ENCODE assay signal across 6 cellular contexts in genomic region chr22:20305230-20305893, GRCh38. TPM values are rescaled to one million over a fixed set of nuclear protein-coding genes. Genes with fewer than 3 reads are reported as not detected.
DNase-seq lines count a peak whose midpoint lies in the region; ATAC-seq, FAIRE-seq and TF ChIP-seq lines count a peak whose summit lies in the region.
"Not testable (repeated sequence)": the region's sequence is repeated elsewhere in the genome, so short reads cannot be mapped to it uniquely, and the experiment has no call there.

No MANE protein-coding gene starts in this region.

- intact Hi-C loops in K562 (cut with micrococcal nuclease); left ventricle myocardium superior (cut with micrococcal nuclease); spleen (cut with DNase I; ENCODE audit: low total_unique reads): not testable (repeated sequence)

- POLR2A ChIA-PET in K562 (lab: Yijun Ruan, JAX) = interaction anchor here (3.8 kb wide), 1 partner anchor 15 kb away, joined by 19 read pairs; the partner anchor contains the start of gene DGCR6L

- H3K4me2 ChIP-seq in DND-41 (ENCODE audit: insufficient read depth, low read length); K562 (ENCODE audit: insufficient read depth, low read length): not testable (repeated sequence)

- not testable (repeated sequence) for H3K27me3 ChIP-seq in DND-41 (ENCODE audit: insufficient read depth, low read length, poor library complexity)
- H3K27me3 ChIP-seq in K562 (ENCODE audit: control insufficient read depth in 2 of 2, insufficient read depth in 2 of 2, low read length in 2 of 2) = peaks cover 54 to 88% of the 10 kb centered on the region in 2 experiments; a peak in 4 of 5 replicates
- H3K27me3 ChIP-seq in spleen (replicated peaks in 1 of 7) = peaks cover 0 to 52% (median 0%) of the 10 kb centered on the region in 7 donors

- H4K20me1 ChIP-seq in DND-41 (ENCODE audit: insufficient read depth, low read length); K562 (replicated peaks; ENCODE audit: control insufficient read depth, insufficient read depth, low read length): not testable (repeated sequence)

- H3K9me1 ChIP-seq in K562 (ENCODE audit: control insufficient read depth, insufficient read depth, low read length) = not testable (repeated sequence)

- H3K27me3 Mint-ChIP-seq in activated T-cell treated with anti-CD3 and anti-CD28 coated beads, Interleukin-2, amount 50 U/mL, for 72 hours (ENCODE audit: low read depth) = peaks cover 15% of the 10 kb centered on the region

- TF ChIP-seq CTCF in DND-41 (IDR thresholded peaks at IDR 0.05; ENCODE audit: borderline replicate concordance, extremely low read depth, low read length, poor library complexity, severe bottlenecking); K562 (IDR thresholded peaks at IDR 0.05 in 2 of 3, conservative IDR thresholded peaks at IDR 0.05 in 1 of 3; ENCODE audit: insufficient read depth in 2 of 3, low read depth in 1 of 3, low read length in 3 of 3); spleen (IDR thresholded peaks at IDR 0.05 in 8 of 11, conservative IDR thresholded peaks at IDR 0.05 in 3 of 11): not testable (repeated sequence)

- H3K27ac ChIP-seq in DND-41 (ENCODE audit: low read length); K562 (ENCODE audit: extremely low read depth, low read depth, low read length); spleen: not testable (repeated sequence)

- TF ChIP-seq POLR2A in K562 (conservative IDR thresholded peaks at IDR 0.05); spleen (IDR thresholded peaks at IDR 0.05): not testable (repeated sequence)

- H3K9ac ChIP-seq in DND-41 (ENCODE audit: low read depth, low read length) = not testable (repeated sequence)
- H3K9ac ChIP-seq in K562 (ENCODE audit: insufficient read depth in 1 of 2, low read depth in 2 of 2, low read length in 2 of 2) = peak overlapping the region in 1 of 2 experiments; percentile 66; a peak in 2 of 4 replicates

- not testable (repeated sequence) for BruUV-seq in K562 (replicated peaks; lab: Mats Ljungman, UMichigan)

- H3K36me3 ChIP-seq in DND-41 (ENCODE audit: insufficient read depth, low read length); K562 (ENCODE audit: control insufficient read depth, insufficient read depth, low read length); spleen: not testable (repeated sequence)

- not testable (repeated sequence) for H3K36me3 Mint-ChIP-seq in activated T-cell treated with anti-CD3 and anti-CD28 coated beads, Interleukin-2, amount 50 U/mL, for 72 hours (ENCODE audit: insufficient read depth in 2 of 2)

- TF ChIP-seq EP300 in K562 (IDR thresholded peaks at IDR 0.05; ENCODE audit: low read length) = not testable (repeated sequence)

- CTCF ChIA-PET in K562 (lab: Yijun Ruan, JAX; ENCODE audit: low intra/inter-chr PET ratio) = interaction anchor here (0.6 kb wide), 1 partner anchor 165 kb away, joined by 6 read pairs; no protein-coding TSS in a partner anchor

- peak; percentile 35 for FAIRE-seq in K562 (lab: Jason Lieb, UNC)

- not testable (repeated sequence) for TF ChIP-seq RAD21 in K562 (CRISPR knock-in tag; conservative IDR thresholded peaks at IDR 0.05 in 1 of 2, IDR thresholded peaks at IDR 0.05 in 1 of 2)

- H3K9me3 ChIP-seq in DND-41 (ENCODE audit: insufficient read depth, low read length, severe bottlenecking); K562 (replicated peaks; ENCODE audit: control insufficient read depth, insufficient read depth, low read depth, low read length); spleen: not testable (repeated sequence)

- ATAC-seq in DND-41 (ENCODE audit: insufficient read depth, low read depth) (peak; percentile 25; the same call in 2 of the 3 replicates), K562 (peak; percentile 2; the same call in 2 of the 3 replicates)
- peak; percentile 27 to 51 for ATAC-seq in activated T-cell treated with anti-CD3 and anti-CD28 coated beads, Interleukin-2, amount 50 U/mL, for 72 hours (replicated peaks in 1 of 2)
- ATAC-seq in left ventricle myocardium superior = not testable (repeated sequence)

- not testable (repeated sequence) for H3K27ac Mint-ChIP-seq in activated T-cell treated with anti-CD3 and anti-CD28 coated beads, Interleukin-2, amount 50 U/mL, for 72 hours

- WGBS in K562 (ENCODE audit: insufficient coverage, low coverage, missing lambda C conversion rate) = 26% methylated on average over 12 of the region's 12 CpGs
- WGBS in spleen, 5 donors = 53 to 86% (median 83%) methylated on average over 3 to 12 of the region's 12 CpGs

- not testable (repeated sequence) for H3K4me1 ChIP-seq in DND-41 (ENCODE audit: insufficient read depth, low read length); spleen
- peaks cover 0 to 29% of the 10 kb centered on the region in 2 experiments; a peak in 2 of 5 replicates for H3K4me1 ChIP-seq in K562 (replicated peaks in 1 of 2; ENCODE audit: control insufficient read depth in 2 of 2, insufficient read depth in 2 of 2, low read length in 2 of 2)

- in situ Hi-C loops in K562 (cut with MboI) = loop anchor here (25.0 kb wide), 1 partner anchor 1893 kb away; no protein-coding TSS in a partner anchor

- not testable (repeated sequence) for DNase-seq in DND-41; activated T-cell treated with anti-CD3 and anti-CD28 coated beads, Interleukin-2, amount 50 U/mL, for 72 hours
- DNase-seq in K562 (ENCODE audit: extremely low read depth in 1 of 4, low spot score in 3 of 4) = peak in 1 of 4 experiments; percentile 27
- peak; percentile 6 for DNase-seq in left ventricle myocardium superior
- DNase-seq in myocyte (ENCODE audit: low read depth) = peak; percentile 19
- peak; percentile 31 for DNase-seq in spleen

- not testable (repeated sequence) for H3K4me3 Mint-ChIP-seq in activated T-cell treated with anti-CD3 and anti-CD28 coated beads, Interleukin-2, amount 50 U/mL, for 72 hours

- H3K4me3 ChIP-seq in DND-41 (ENCODE audit: low read depth in 1 of 2, low read length in 2 of 2); K562; spleen: not testable (repeated sequence)

- not testable (repeated sequence) for H3K9me3 Mint-ChIP-seq in activated T-cell treated with anti-CD3 and anti-CD28 coated beads, Interleukin-2, amount 50 U/mL, for 72 hours

- H3K79me2 ChIP-seq in DND-41 (ENCODE audit: insufficient read depth, low read length); K562 (ENCODE audit: control insufficient read depth, insufficient read depth, low read length): not testable (repeated sequence)

- H2AFZ ChIP-seq in DND-41 (ENCODE audit: low read depth, low read length); K562 (ENCODE audit: low read depth, low read length): not testable (repeated sequence)

- H3K4me1 Mint-ChIP-seq in activated T-cell treated with anti-CD3 and anti-CD28 coated beads, Interleukin-2, amount 50 U/mL, for 72 hours (ENCODE audit: low read depth) = not testable (repeated sequence)

RNA-seq across cellular contexts. Expression of gene DGCR6L, which starts 14.5 kb away (rescaled TPM):
- total RNA-seq in activated T-cell treated with anti-CD3 and anti-CD28 coated beads, Interleukin-2, amount 50 U/mL, for 72 hours = 10 to 100 TPM; 23.3 to 31.8 TPM
- total RNA-seq in K562 (2011; cell fraction: chromatin; rRNA removed; ENCODE audit: low replicate concordance) = 5.8 and 25.8 TPM in 2 replicates
- total RNA-seq in K562 (2011; cell fraction: nucleolus; rRNA removed) = 37.9 and 39.6 TPM in 2 replicates
- 19.9 and 28.5 TPM in 2 replicates for total RNA-seq in K562 (2011; cell fraction: nucleoplasm; rRNA removed)
- total RNA-seq in K562 (2014; rRNA removed) = 151 and 163 TPM in 2 replicates
- total RNA-seq in K562 (2014; rRNA removed; fragmentation: Illumina TruSeq; extraction: Trizol) = 14.1 and 20.0 TPM in 2 replicates
- 78.1 and 78.6 TPM in 2 replicates for total RNA-seq in K562 (2015; rRNA removed; fragmentation: Illumina TruSeq; extraction: Trizol)
- 95.3 and 101 TPM in 2 replicates for total RNA-seq in K562 (2021)
- polyA plus RNA-seq in K562 (2011; rRNA removed) = 51.0 and 88.0 TPM in 2 replicates
- 116 and 204 TPM in 2 replicates for polyA plus RNA-seq in K562 (2011; cell fraction: cytosol; rRNA removed)
- 72.9 and 95.1 TPM in 2 replicates for polyA plus RNA-seq in K562 (2011; cell fraction: nucleus; rRNA removed)
- polyA plus RNA-seq in K562 (2012) = 80.6 and 161 TPM in 2 replicates
- 40.4 and 66.5 TPM in 2 replicates for polyA plus RNA-seq in K562 (2014; fragmentation: Illumina TruSeq; extraction: Trizol)
- polyA plus RNA-seq in K562 (2014; fragmentation: Nextera tagmentation; extraction: Ambion mirVana) = 1 to 10 TPM; 3.6 to 8.1 TPM
- 113 and 117 TPM in 2 replicates for polyA plus RNA-seq in K562 (2014; rRNA removed)
- polyA minus RNA-seq in K562 (2011; rRNA and poly(A)+ RNA removed) = 14.8 and 17.4 TPM in 2 replicates
- 35.4 and 39.9 TPM in 2 replicates for polyA minus RNA-seq in K562 (2011; cell fraction: cytosol; rRNA and poly(A)+ RNA removed)
- polyA minus RNA-seq in K562 (2011; cell fraction: nucleus; rRNA and poly(A)+ RNA removed) = 29.2 and 43.1 TPM in 2 replicates
- 46.8 TPM for total RNA-seq in left ventricle myocardium superior
- total RNA-seq in myocyte = 55.7 and 72.8 TPM in 2 replicates
- 73.4 TPM for polyA plus RNA-seq in myocyte (2012)
- total RNA-seq in spleen = 10 to 100 TPM; 25.6 to 49.9 (median 32.4) TPM
- polyA plus RNA-seq in spleen = 10 to 100 TPM; 50.0 to 70.0 (median 66.1) TPM

RNA-seq across cellular contexts. Expression of gene RTN4R, which starts 37.2 kb away (rescaled TPM):
- total RNA-seq in activated T-cell treated with anti-CD3 and anti-CD28 coated beads, Interleukin-2, amount 50 U/mL, for 72 hours = 1 to 10 TPM; 1.4 to 1.5 TPM
- 0.62 and 4.8 TPM in 2 replicates for total RNA-seq in K562 (2011; cell fraction: chromatin; rRNA removed; ENCODE audit: low replicate concordance)
- 7.4 and 9.8 TPM in 2 replicates for total RNA-seq in K562 (2011; cell fraction: nucleolus; rRNA removed)
- total RNA-seq in K562 (2011; cell fraction: nucleoplasm; rRNA removed) = 3.2 and 3.7 TPM in 2 replicates
- total RNA-seq in K562 (2014; rRNA removed) = 1.5 and 2.3 TPM in 2 replicates
- not detected in 2 replicates for total RNA-seq in K562 (2014; rRNA removed; fragmentation: Illumina TruSeq; extraction: Trizol)
- 0.41 and 0.43 TPM in 2 replicates for total RNA-seq in K562 (2015; rRNA removed; fragmentation: Illumina TruSeq; extraction: Trizol)
- total RNA-seq in K562 (2021) = 2.8 and 3.0 TPM in 2 replicates
- 1.3 and 4.4 TPM in 2 replicates for polyA plus RNA-seq in K562 (2011; rRNA removed)
- 5.9 and 9.9 TPM in 2 replicates for polyA plus RNA-seq in K562 (2011; cell fraction: cytosol; rRNA removed)
- 2.9 and 3.5 TPM in 2 replicates for polyA plus RNA-seq in K562 (2011; cell fraction: nucleus; rRNA removed)
- 2.9 and 4.6 TPM in 2 replicates for polyA plus RNA-seq in K562 (2012)
- polyA plus RNA-seq in K562 (2014; fragmentation: Illumina TruSeq; extraction: Trizol) = 0.46 TPM in 1 of 2 replicates, not detected in the other
- polyA plus RNA-seq in K562 (2014; fragmentation: Nextera tagmentation; extraction: Ambion mirVana) = under 1 TPM in 1 of 2 experiments, not detected in 1; 0.04 TPM
- 1.2 and 2.3 TPM in 2 replicates for polyA plus RNA-seq in K562 (2014; rRNA removed)
- 1.0 and 1.5 TPM in 2 replicates for polyA minus RNA-seq in K562 (2011; rRNA and poly(A)+ RNA removed)
- 5.1 and 13.6 TPM in 2 replicates for polyA minus RNA-seq in K562 (2011; cell fraction: cytosol; rRNA and poly(A)+ RNA removed)
- 0.40 and 1.3 TPM in 2 replicates for polyA minus RNA-seq in K562 (2011; cell fraction: nucleus; rRNA and poly(A)+ RNA removed)
- 1.2 TPM for total RNA-seq in left ventricle myocardium superior
- 10.5 and 12.7 TPM in 2 replicates for total RNA-seq in myocyte
- 1.2 TPM for polyA plus RNA-seq in myocyte (2012)
- 10 to 100 TPM in 2 of 7 donors, 1 to 10 TPM in 5; 4.5 to 11.8 (median 7.0) TPM for total RNA-seq in spleen
- 1 to 10 TPM; 1.5 to 6.5 (median 2.8) TPM for polyA plus RNA-seq in spleen
